ENCODE assay signal across 8 cellular contexts in the genomic region with DNA sequence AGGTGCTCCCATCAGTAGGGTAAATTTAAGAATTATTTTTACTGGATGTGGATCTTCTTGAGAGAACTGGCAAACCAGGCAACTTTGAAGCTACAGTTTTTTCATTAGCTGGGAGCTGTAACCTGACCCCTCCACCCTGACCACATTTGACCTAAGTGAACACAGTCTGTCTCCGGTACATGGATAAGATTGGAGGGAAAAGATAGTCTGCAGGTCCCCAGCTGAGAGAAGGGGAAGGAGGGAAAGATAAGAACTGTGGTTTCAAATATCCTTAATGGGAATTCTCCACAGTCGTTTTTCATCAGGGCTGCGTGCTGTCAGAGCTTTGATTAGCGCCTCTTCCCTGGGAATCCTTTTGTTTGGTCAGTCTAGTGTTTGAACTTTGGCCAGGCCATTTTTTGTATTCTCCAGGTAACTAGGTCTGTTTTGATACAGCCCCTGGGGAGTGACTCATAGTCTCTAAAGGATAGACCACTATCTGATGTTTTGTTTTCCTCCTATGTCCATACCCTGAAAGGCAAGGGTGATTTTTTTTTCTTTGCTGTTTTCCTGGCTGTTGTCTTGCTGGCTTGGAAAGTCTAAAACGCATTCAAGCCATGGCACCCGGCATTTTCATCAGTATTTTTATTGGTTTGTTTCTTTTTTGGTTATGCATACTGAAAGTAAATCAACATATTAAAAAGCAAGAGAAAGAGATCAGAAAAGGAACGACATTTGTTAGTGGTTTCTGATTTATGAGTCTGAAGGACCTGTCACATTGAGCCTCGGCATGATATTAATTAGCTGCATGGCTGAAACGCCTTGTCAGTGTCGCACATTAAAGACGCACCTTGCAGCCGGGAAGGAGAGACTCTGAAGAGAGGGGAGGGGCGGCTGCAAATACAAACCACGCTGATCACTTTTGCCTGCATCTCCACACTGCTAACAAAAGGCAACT.
DNase-seq lines count a peak whose midpoint lies in the region; ATAC-seq and TF ChIP-seq lines count a peak whose summit lies in the region.

No MANE protein-coding gene starts in this region.

- peak; percentile 63 for DNase-seq in DMS53 treated with DMSO at 0.1 percent for 48 hours (lab: John Stamatoyannopoulos, UW; ENCODE audit: unreplicated experiment)
- DNase-seq in NB4 (ENCODE audit: low read depth) = peak; percentile 12
- peak; percentile 51 for DNase-seq in kidney epithelial cell (ENCODE audit: low read depth)
- DNase-seq in activated T-helper 1 cell treated with anti-CD3 and anti-CD28 coated beads, Interleukin-12 subunit alpha, Interleukin-12 subunit beta, Interleukin-2, Interleukin-4 antibody, amounts not matched to agents 30 ng/mL and 10 ng/mL and 1 ng/mL, durations not matched to agents 14 hours and 24 hours and 36 hours (ENCODE audit: low spot score) = no peak
- no peak for DNase-seq in SKM-1 treated with dmso at 0.1 percent for 144 hours (lab: John Stamatoyannopoulos, UW; ENCODE audit: unreplicated experiment)

- H3K27me3 Mint-ChIP-seq in activated T-helper 1 cell treated with anti-CD3 and anti-CD28 coated beads, Interleukin-12 subunit alpha, Interleukin-12 subunit beta, Interleukin-2, Interleukin-4 antibody, amounts not matched to agents 30 ng/mL and 10 ng/mL and 1 ng/mL, durations not matched to agents 14 hours and 24 hours and 36 hours (ENCODE audit: insufficient read depth) = peaks cover 7% of the 10 kb centered on the region
- peaks cover 18% of the 10 kb centered on the region for H3K27me3 Mint-ChIP-seq in stimulated activated memory B cell treated with anti-CD40 and anti-IgM and Interleukin-4, amounts not matched to agents 10 μg/mL and 1 μg/mL and 100 μg/mL, for 72 hours

- H3K4me3 Mint-ChIP-seq in activated T-helper 1 cell treated with anti-CD3 and anti-CD28 coated beads, Interleukin-12 subunit alpha, Interleukin-12 subunit beta, Interleukin-2, Interleukin-4 antibody, amounts not matched to agents 30 ng/mL and 10 ng/mL and 1 ng/mL, durations not matched to agents 14 hours and 24 hours and 36 hours = no peak overlapping the region
- no peak overlapping the region for H3K4me3 Mint-ChIP-seq in stimulated activated memory B cell treated with anti-CD40 and anti-IgM and Interleukin-4, amounts not matched to agents 10 μg/mL and 1 μg/mL and 100 μg/mL, for 72 hours

- H3K9me3 Mint-ChIP-seq in activated T-helper 1 cell treated with anti-CD3 and anti-CD28 coated beads, Interleukin-12 subunit alpha, Interleukin-12 subunit beta, Interleukin-2, Interleukin-4 antibody, amounts not matched to agents 30 ng/mL and 10 ng/mL and 1 ng/mL, durations not matched to agents 14 hours and 24 hours and 36 hours = no peaks in the 10 kb centered on the region
- H3K9me3 Mint-ChIP-seq in stimulated activated memory B cell treated with anti-CD40 and anti-IgM and Interleukin-4, amounts not matched to agents 10 μg/mL and 1 μg/mL and 100 μg/mL, for 72 hours = no peaks in the 10 kb centered on the region

- H3K4me1 Mint-ChIP-seq in activated T-helper 1 cell treated with anti-CD3 and anti-CD28 coated beads, Interleukin-12 subunit alpha, Interleukin-12 subunit beta, Interleukin-2, Interleukin-4 antibody, amounts not matched to agents 30 ng/mL and 10 ng/mL and 1 ng/mL, durations not matched to agents 14 hours and 24 hours and 36 hours (ENCODE audit: low read depth) = peaks cover 5% of the 10 kb centered on the region
- H3K4me1 Mint-ChIP-seq in stimulated activated memory B cell treated with anti-CD40 and anti-IgM and Interleukin-4, amounts not matched to agents 10 μg/mL and 1 μg/mL and 100 μg/mL, for 72 hours = no peaks in the 10 kb centered on the region

- no peaks in the 10 kb centered on the region for H3K36me3 ChIP-seq in kidney epithelial cell (ENCODE audit: control insufficient read depth, insufficient read depth, low read length)

- no peak for TF ChIP-seq CTCF in NB4 (IDR thresholded peaks at IDR 0.05; ENCODE audit: low read depth, low read length)
- TF ChIP-seq CTCF in kidney epithelial cell (IDR thresholded peaks at IDR 0.05; ENCODE audit: insufficient read depth, low read length, poor library complexity, severe bottlenecking) = no peak

- H3K36me3 Mint-ChIP-seq in activated T-helper 1 cell treated with anti-CD3 and anti-CD28 coated beads, Interleukin-12 subunit alpha, Interleukin-12 subunit beta, Interleukin-2, Interleukin-4 antibody, amounts not matched to agents 30 ng/mL and 10 ng/mL and 1 ng/mL, durations not matched to agents 14 hours and 24 hours and 36 hours (ENCODE audit: low read depth) = no peaks in the 10 kb centered on the region
- no peaks in the 10 kb centered on the region for H3K36me3 Mint-ChIP-seq in stimulated activated memory B cell treated with anti-CD40 and anti-IgM and Interleukin-4, amounts not matched to agents 10 μg/mL and 1 μg/mL and 100 μg/mL, for 72 hours

- intact Hi-C loops in activated T-helper 1 cell treated with anti-CD3 and anti-CD28 coated beads, Interleukin-12 subunit alpha, Interleukin-12 subunit beta, Interleukin-2, Interleukin-4 antibody, amounts not matched to agents 30 ng/mL and 10 ng/mL and 1 ng/mL, durations not matched to agents 14 hours and 24 hours and 36 hours (cut with micrococcal nuclease) = no loop called here

- H3K27ac Mint-ChIP-seq in activated T-helper 1 cell treated with anti-CD3 and anti-CD28 coated beads, Interleukin-12 subunit alpha, Interleukin-12 subunit beta, Interleukin-2, Interleukin-4 antibody, amounts not matched to agents 30 ng/mL and 10 ng/mL and 1 ng/mL, durations not matched to agents 14 hours and 24 hours and 36 hours = no peak overlapping the region
- no peak overlapping the region for H3K27ac Mint-ChIP-seq in stimulated activated memory B cell treated with anti-CD40 and anti-IgM and Interleukin-4, amounts not matched to agents 10 μg/mL and 1 μg/mL and 100 μg/mL, for 72 hours

- no peak for TF ChIP-seq POLR2A in NB4 (IDR thresholded peaks at IDR 0.05; ENCODE audit: extremely low read depth, insufficient read length)

- H3K4me3 ChIP-seq in NB4 (ENCODE audit: low read depth, low read length) (no peak overlapping the region), kidney epithelial cell (ENCODE audit: low read depth, low read length) (no peak overlapping the region)

- ATAC-seq in SK-N-SH treated with all-trans-retinoic acid at 6 μM for 48 hours = peak; percentile 95
- no peak for ATAC-seq in GM18511 (IDR thresholded peaks at IDR 0.05; ENCODE audit: unreplicated experiment)
- no peak for ATAC-seq in stimulated activated memory B cell treated with anti-CD40 and anti-IgM and Interleukin-4, amounts not matched to agents 10 μg/mL and 1 μg/mL and 100 μg/mL, for 72 hours

- H3K27me3 ChIP-seq in kidney epithelial cell (ENCODE audit: control insufficient read depth, insufficient read depth, low read length) = no peaks in the 10 kb centered on the region

TF ChIP-seq in SK-N-SH treated with all-trans-retinoic acid at 6 μM for 48 hours, 23 proteins besides CTCF, POLR2A, EP300 and RAD21:
- TF ChIP-seq, protein P1, sequence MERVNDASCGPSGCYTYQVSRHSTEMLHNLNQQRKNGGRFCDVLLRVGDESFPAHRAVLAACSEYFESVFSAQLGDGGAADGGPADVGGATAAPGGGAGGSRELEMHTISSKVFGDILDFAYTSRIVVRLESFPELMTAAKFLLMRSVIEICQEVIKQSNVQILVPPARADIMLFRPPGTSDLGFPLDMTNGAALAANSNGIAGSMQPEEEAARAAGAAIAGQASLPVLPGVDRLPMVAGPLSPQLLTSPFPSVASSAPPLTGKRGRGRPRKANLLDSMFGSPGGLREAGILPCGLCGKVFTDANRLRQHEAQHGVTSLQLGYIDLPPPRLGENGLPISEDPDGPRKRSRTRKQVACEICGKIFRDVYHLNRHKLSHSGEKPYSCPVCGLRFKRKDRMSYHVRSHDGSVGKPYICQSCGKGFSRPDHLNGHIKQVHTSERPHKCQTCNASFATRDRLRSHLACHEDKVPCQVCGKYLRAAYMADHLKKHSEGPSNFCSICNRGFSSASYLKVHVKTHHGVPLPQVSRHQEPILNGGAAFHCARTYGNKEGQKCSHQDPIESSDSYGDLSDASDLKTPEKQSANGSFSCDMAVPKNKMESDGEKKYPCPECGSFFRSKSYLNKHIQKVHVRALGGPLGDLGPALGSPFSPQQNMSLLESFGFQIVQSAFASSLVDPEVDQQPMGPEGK (CRISPR knock-in tag; IDR thresholded peaks at IDR 0.05; ENCODE audit: borderline replicate concordance) = peak; percentile 59; the same call in 1 of the 2 replicates
- TF ChIP-seq ZFP3 (CRISPR knock-in tag; IDR thresholded peaks at IDR 0.05) = 0 out of 2 replicates have a peak, but pooled peaks have one; percentile 49
- TF ChIP-seq OSR1 (CRISPR knock-in tag; IDR thresholded peaks at IDR 0.05) = no peak
- TF ChIP-seq ISL1 (CRISPR knock-in tag; IDR thresholded peaks at IDR 0.05) = peak; percentile 71
- no peak for TF ChIP-seq ESRRG (CRISPR knock-in tag; IDR thresholded peaks at IDR 0.05)

Comparison
In these comparisons a context has a peak if more than half of its experiments do, and no peak if none do; other contexts are left out.
1. DNase-seq: peak in DMS53 treated with DMSO at 0.1 percent for 48 hours (single experiment), NB4 (single experiment) and kidney epithelial cell (single experiment); none in activated T-helper 1 cell treated with anti-CD3 and anti-CD28 coated beads, Interleukin-12 subunit alpha, Interleukin-12 subunit beta, Interleukin-2, Interleukin-4 antibody, amounts not matched to agents 30 ng/mL and 10 ng/mL and 1 ng/mL, durations not matched to agents 14 hours and 24 hours and 36 hours (single experiment) and SKM-1 treated with dmso at 0.1 percent for 144 hours (single experiment).